In the genomic region with DNA sequence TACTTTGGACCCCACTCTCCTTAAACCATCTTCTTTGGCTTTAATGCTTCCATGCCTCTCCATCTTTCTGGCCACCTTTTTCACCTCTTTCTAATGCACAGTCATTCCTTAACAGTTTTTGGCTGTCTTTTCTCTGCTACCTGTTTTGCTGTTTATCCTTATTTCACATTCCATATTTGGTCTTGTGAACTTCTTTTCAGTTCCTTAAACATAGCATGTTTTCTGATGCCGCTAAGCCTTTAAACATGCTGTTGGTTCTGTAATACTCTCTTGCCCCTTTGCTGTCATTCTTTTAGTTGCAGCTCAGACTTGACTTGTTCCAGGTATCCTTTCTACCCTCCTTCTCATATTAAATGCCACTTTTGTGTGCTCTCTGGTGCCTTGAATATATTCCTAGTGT, we compare ENCODE assay signal across 15 cellular contexts.
DNase-seq lines count a peak whose midpoint lies in the region; ATAC-seq and TF ChIP-seq lines count a peak whose summit lies in the region.
"Had no signal": no experiment of that assay in that cellular context is flagged by ENCODE, and none has a peak within 500 bp of the region (broad histone marks: within the 10 kb centered on the region; RNA-seq: fewer than 3 reads in every experiment).

No MANE protein-coding gene starts in this region.

- no peak for TF ChIP-seq CTCF in foreskin fibroblast (IDR thresholded peaks at IDR 0.05; ENCODE audit: low read depth, low read length)

- H3K27ac Mint-ChIP-seq in activated naive CD8-positive, alpha-beta T cell, result peak overlapping the region; percentile 30
- H3K27ac Mint-ChIP-seq in activated naive CD8-positive, alpha-beta T cell treated with anti-CD3 and anti-CD28 coated beads, Interleukin-2, amount 50 U/mL, for 24 hours, result no peak overlapping the region
- no peak overlapping the region for H3K27ac Mint-ChIP-seq in stimulated activated memory B cell treated with anti-CD40 and anti-IgM and Interleukin-4, amounts not matched to agents 10 μg/mL and 1 μg/mL and 100 μg/mL, for 72 hours

- H3K9me3 Mint-ChIP-seq in activated naive CD8-positive, alpha-beta T cell (ENCODE audit: low read depth), result no peaks in the 10 kb centered on the region
- H3K9me3 Mint-ChIP-seq in activated naive CD8-positive, alpha-beta T cell treated with anti-CD3 and anti-CD28 coated beads, Interleukin-2, amount 50 U/mL, for 24 hours, result no peaks in the 10 kb centered on the region
- no peaks in the 10 kb centered on the region for H3K9me3 Mint-ChIP-seq in stimulated activated memory B cell treated with anti-CD40 and anti-IgM and Interleukin-4, amounts not matched to agents 10 μg/mL and 1 μg/mL and 100 μg/mL, for 72 hours

- H3K27me3 Mint-ChIP-seq in activated naive CD8-positive, alpha-beta T cell, result no peaks in the 10 kb centered on the region
- H3K27me3 Mint-ChIP-seq in activated naive CD8-positive, alpha-beta T cell treated with anti-CD3 and anti-CD28 coated beads, Interleukin-2, amount 50 U/mL, for 24 hours, result no peaks in the 10 kb centered on the region
- no peaks in the 10 kb centered on the region for H3K27me3 Mint-ChIP-seq in stimulated activated memory B cell treated with anti-CD40 and anti-IgM and Interleukin-4, amounts not matched to agents 10 μg/mL and 1 μg/mL and 100 μg/mL, for 72 hours

- ATAC-seq in activated naive CD8-positive, alpha-beta T cell treated with anti-CD3 and anti-CD28 coated beads, Interleukin-2, amount 50 U/mL, for 24 hours, result no peak
- ATAC-seq in GM21529 (IDR thresholded peaks at IDR 0.05; ENCODE audit: unreplicated experiment) (peak; percentile 87), HG03196 (IDR thresholded peaks at IDR 0.05; ENCODE audit: unreplicated experiment) (peak; percentile 68)
- peak; percentile 77 for ATAC-seq in stimulated activated memory B cell treated with anti-CD40 and anti-IgM and Interleukin-4, amounts not matched to agents 10 μg/mL and 1 μg/mL and 100 μg/mL, for 72 hours
- ATAC-seq: A549 had no signal

- no peak overlapping the region for H3K4me3 ChIP-seq in foreskin fibroblast (ENCODE audit: low read depth in 1 of 2, low read length in 2 of 2)
- H3K4me3 ChIP-seq: A549, adrenal gland, thoracic aorta had no signal

- no peak for DNase-seq in activated naive CD8-positive, alpha-beta T cell treated with anti-CD3 and anti-CD28 coated beads, Interleukin-2, amount 50 U/mL, for 24 hours
- DNase-seq in foreskin fibroblast, result no peak
- DNase-seq in NCI-H526 (lab: John Stamatoyannopoulos, UW), result no peak
- no peak for DNase-seq in SKM-1 treated with dmso at 0.1 percent for 144 hours (lab: John Stamatoyannopoulos, UW; ENCODE audit: unreplicated experiment)
- DNase-seq: adrenal gland, DMS 273 treated with DMSO at 0.1 percent for 48 hours, islet precursor cell, retina, T1000 had no signal

- peaks cover 28% of the 10 kb centered on the region for H3K36me3 Mint-ChIP-seq in activated naive CD8-positive, alpha-beta T cell
- peaks cover 60% of the 10 kb centered on the region for H3K36me3 Mint-ChIP-seq in activated naive CD8-positive, alpha-beta T cell treated with anti-CD3 and anti-CD28 coated beads, Interleukin-2, amount 50 U/mL, for 24 hours (ENCODE audit: low read depth)
- peaks cover 46% of the 10 kb centered on the region for H3K36me3 Mint-ChIP-seq in stimulated activated memory B cell treated with anti-CD40 and anti-IgM and Interleukin-4, amounts not matched to agents 10 μg/mL and 1 μg/mL and 100 μg/mL, for 72 hours

- peaks cover 55% of the 10 kb centered on the region for H3K4me1 Mint-ChIP-seq in activated naive CD8-positive, alpha-beta T cell (ENCODE audit: low read depth)
- peaks cover 39% of the 10 kb centered on the region for H3K4me1 Mint-ChIP-seq in activated naive CD8-positive, alpha-beta T cell treated with anti-CD3 and anti-CD28 coated beads, Interleukin-2, amount 50 U/mL, for 24 hours
- H3K4me1 Mint-ChIP-seq in stimulated activated memory B cell treated with anti-CD40 and anti-IgM and Interleukin-4, amounts not matched to agents 10 μg/mL and 1 μg/mL and 100 μg/mL, for 72 hours, result peaks cover 51% of the 10 kb centered on the region

- H3K4me3 Mint-ChIP-seq in activated naive CD8-positive, alpha-beta T cell, result no peak overlapping the region
- no peak overlapping the region for H3K4me3 Mint-ChIP-seq in activated naive CD8-positive, alpha-beta T cell treated with anti-CD3 and anti-CD28 coated beads, Interleukin-2, amount 50 U/mL, for 24 hours
- no peak overlapping the region for H3K4me3 Mint-ChIP-seq in stimulated activated memory B cell treated with anti-CD40 and anti-IgM and Interleukin-4, amounts not matched to agents 10 μg/mL and 1 μg/mL and 100 μg/mL, for 72 hours
